Comparison of ENCODE assay signal across 30 cellular contexts in genomic region chr2:6557737-6558136, GRCh38.
"Had no signal": no experiment of that assay in that cellular context is flagged by ENCODE, and none has a peak within 500 bp of the region (broad histone marks: within the 10 kb centered on the region; RNA-seq: fewer than 3 reads in every experiment).

No MANE protein-coding gene starts in this region.

- H3K27ac ChIP-seq: brain microvascular endothelial cell, coronary artery, dorsolateral prefrontal cortex, skin epidermis, tibial artery, WERI-Rb-1 had no signal

- H3K36me3 ChIP-seq: brain microvascular endothelial cell, tibial artery, WERI-Rb-1 had no signal

- H3K4me1 ChIP-seq: tibial artery had no signal

- ATAC-seq: activated CD4-positive, CD25-positive, alpha-beta regulatory T cell treated with anti-CD3 and anti-CD28 coated beads, Interleukin-2, amount 50 U/mL, for 24 hours; left colon; sciatic nerve; stimulated activated effector memory CD8-positive, alpha-beta T cell treated with anti-CD3 and anti-CD28 coated beads, Interleukin-12 subunit alpha, Interleukin-12 subunit beta, amount 100 ng/mL, for 72 hours; T-helper 17 cell had no signal

- H3K27me3 ChIP-seq: brain microvascular endothelial cell, tibial artery had no signal

- H3K36me3 Mint-ChIP-seq: activated naive CD4-positive, alpha-beta T cell treated with anti-CD3 and anti-CD28 coated beads, Interleukin-2, amount 10 ng/mL, durations not matched to agents 7 days and 5 days; activated naive CD8-positive, alpha-beta T cell treated with anti-CD3 and anti-CD28 coated beads, Interleukin-2, amount 10 ng/mL, durations not matched to agents 7 days and 5 days; immature natural killer cell; stimulated activated effector memory CD8-positive, alpha-beta T cell treated with anti-CD3 and anti-CD28 coated beads, Interleukin-12 subunit alpha, Interleukin-12 subunit beta, amount 100 ng/mL, for 72 hours had no signal

- DNase-seq: activated CD4-positive, alpha-beta T cell treated with anti-CD3 and anti-CD28 coated beads for 48 hours; activated CD4-positive, alpha-beta T cell treated with anti-CD3 and anti-CD28 coated beads, Interleukin-2, amount 50 U/mL, for 48 hours; activated CD8-positive, alpha-beta memory T cell treated with anti-CD3 and anti-CD28 coated beads, Interleukin-2, amount 50 U/mL, for 4 hours; activated gamma-delta T cell; activated naive CD4-positive, alpha-beta T cell treated with anti-CD3 and anti-CD28 coated beads, Interleukin-2, amount 10 ng/mL, durations not matched to agents 7 days and 5 days; activated naive CD8-positive, alpha-beta T cell treated with anti-CD3 and anti-CD28 coated beads, Interleukin-2, amount 10 ng/mL, durations not matched to agents 7 days and 5 days; activated T-cell treated with anti-CD3 and anti-CD28 coated beads, Interleukin-2, amount 50 U/mL, for 1 hour; dorsolateral prefrontal cortex; effector memory CD4-positive, alpha-beta T cell; head of caudate nucleus; hypothalamus; immature natural killer cell; kidney; left colon; mesenchymal stem cell; retina; stimulated activated CD4-positive, alpha-beta T cell treated with anti-CD3 and anti-CD28 coated beads, Interleukin-4, amount 100 ng/mL, for 24 hours; T-helper 17 cell; T1000; tibial artery; WERI-Rb-1 had no signal

- FAIRE-seq: astrocyte, kidney had no signal

- H3K4me3 Mint-ChIP-seq: activated naive CD4-positive, alpha-beta T cell treated with anti-CD3 and anti-CD28 coated beads, Interleukin-2, amount 10 ng/mL, durations not matched to agents 7 days and 5 days; activated naive CD8-positive, alpha-beta T cell treated with anti-CD3 and anti-CD28 coated beads, Interleukin-2, amount 10 ng/mL, durations not matched to agents 7 days and 5 days; immature natural killer cell; nephron; stimulated activated effector memory CD8-positive, alpha-beta T cell treated with anti-CD3 and anti-CD28 coated beads, Interleukin-12 subunit alpha, Interleukin-12 subunit beta, amount 100 ng/mL, for 72 hours; stimulated activated naive CD8-positive, alpha-beta T cell treated with anti-CD3 and anti-CD28 coated beads, Interleukin-15, Interleukin-2, amounts not matched to agents 100 ng/mL and 50 ng/mL, for 24 hours; T-helper 17 cell had no signal

- H3K4me1 Mint-ChIP-seq: activated naive CD4-positive, alpha-beta T cell treated with anti-CD3 and anti-CD28 coated beads, Interleukin-2, amount 10 ng/mL, durations not matched to agents 7 days and 5 days; activated naive CD8-positive, alpha-beta T cell treated with anti-CD3 and anti-CD28 coated beads, Interleukin-2, amount 10 ng/mL, durations not matched to agents 7 days and 5 days; immature natural killer cell; nephron; stimulated activated effector memory CD8-positive, alpha-beta T cell treated with anti-CD3 and anti-CD28 coated beads, Interleukin-12 subunit alpha, Interleukin-12 subunit beta, amount 100 ng/mL, for 72 hours; T-helper 17 cell had no signal

- H3K4me3 ChIP-seq: coronary artery, dorsolateral prefrontal cortex, skin epidermis, tibial artery had no signal

- H3K9me3 Mint-ChIP-seq: activated naive CD4-positive, alpha-beta T cell treated with anti-CD3 and anti-CD28 coated beads, Interleukin-2, amount 10 ng/mL, durations not matched to agents 7 days and 5 days; activated naive CD8-positive, alpha-beta T cell treated with anti-CD3 and anti-CD28 coated beads, Interleukin-2, amount 10 ng/mL, durations not matched to agents 7 days and 5 days; nephron; stimulated activated effector memory CD8-positive, alpha-beta T cell treated with anti-CD3 and anti-CD28 coated beads, Interleukin-12 subunit alpha, Interleukin-12 subunit beta, amount 100 ng/mL, for 72 hours; stimulated activated naive CD8-positive, alpha-beta T cell treated with anti-CD3 and anti-CD28 coated beads, Interleukin-15, Interleukin-2, amounts not matched to agents 100 ng/mL and 50 ng/mL, for 24 hours had no signal

- H3K27ac Mint-ChIP-seq: activated naive CD4-positive, alpha-beta T cell treated with anti-CD3 and anti-CD28 coated beads, Interleukin-2, amount 10 ng/mL, durations not matched to agents 7 days and 5 days; activated naive CD8-positive, alpha-beta T cell treated with anti-CD3 and anti-CD28 coated beads, Interleukin-2, amount 10 ng/mL, durations not matched to agents 7 days and 5 days; immature natural killer cell; stimulated activated effector memory CD8-positive, alpha-beta T cell treated with anti-CD3 and anti-CD28 coated beads, Interleukin-12 subunit alpha, Interleukin-12 subunit beta, amount 100 ng/mL, for 72 hours; stimulated activated naive CD8-positive, alpha-beta T cell treated with anti-CD3 and anti-CD28 coated beads, Interleukin-15, Interleukin-2, amounts not matched to agents 100 ng/mL and 50 ng/mL, for 24 hours; T-helper 17 cell had no signal

- H3K27me3 Mint-ChIP-seq: activated naive CD4-positive, alpha-beta T cell treated with anti-CD3 and anti-CD28 coated beads, Interleukin-2, amount 10 ng/mL, durations not matched to agents 7 days and 5 days; activated naive CD8-positive, alpha-beta T cell treated with anti-CD3 and anti-CD28 coated beads, Interleukin-2, amount 10 ng/mL, durations not matched to agents 7 days and 5 days; stimulated activated naive CD8-positive, alpha-beta T cell treated with anti-CD3 and anti-CD28 coated beads, Interleukin-15, Interleukin-2, amounts not matched to agents 100 ng/mL and 50 ng/mL, for 24 hours had no signal

- H3K9me3 ChIP-seq: tibial artery had no signal
